ENCODE assay signal across 1 cellular context in the genomic region with DNA sequence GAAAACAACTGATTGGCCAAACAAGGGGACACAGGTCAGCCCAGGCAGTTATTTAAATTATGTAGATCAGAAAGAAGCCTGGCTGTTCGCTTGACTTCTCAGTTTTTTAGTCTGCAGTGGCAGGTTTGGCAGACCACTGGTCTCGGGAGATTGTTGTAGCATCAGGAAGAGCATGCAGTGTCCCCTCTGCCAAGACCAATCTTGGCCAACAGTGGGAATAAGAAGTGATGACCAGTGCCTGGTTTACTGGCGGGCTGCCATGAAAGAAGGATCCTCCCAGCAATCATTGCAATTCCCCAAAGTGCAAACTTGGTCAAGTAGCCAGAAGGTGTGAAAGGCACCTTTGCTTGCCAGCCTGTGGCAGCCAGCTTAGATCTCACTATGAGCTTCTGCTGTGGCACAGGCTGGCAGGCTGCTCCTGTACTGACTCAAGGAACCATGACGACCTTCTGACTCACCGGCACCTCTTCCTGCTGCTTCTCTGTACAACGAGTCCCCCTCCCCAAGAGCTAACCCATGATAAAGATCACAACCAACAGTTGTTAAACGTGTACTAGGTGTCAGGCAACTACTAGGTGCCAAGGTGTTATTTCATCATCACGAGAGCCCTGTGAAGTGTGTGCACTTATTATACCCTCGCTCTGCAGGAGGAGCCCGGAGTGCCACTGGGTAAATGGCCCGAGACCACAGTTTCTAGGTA.
A peak's percentile ranks its signal among the peaks of the same experiment; 100 is the strongest.
TF ChIP-seq lines count a peak whose summit lies in the region.

No MANE protein-coding gene starts in this region.

TF ChIP-seq in HepG2, 621 proteins besides CTCF, POLR2A, EP300 and RAD21:
- TF ChIP-seq, protein P1, sequence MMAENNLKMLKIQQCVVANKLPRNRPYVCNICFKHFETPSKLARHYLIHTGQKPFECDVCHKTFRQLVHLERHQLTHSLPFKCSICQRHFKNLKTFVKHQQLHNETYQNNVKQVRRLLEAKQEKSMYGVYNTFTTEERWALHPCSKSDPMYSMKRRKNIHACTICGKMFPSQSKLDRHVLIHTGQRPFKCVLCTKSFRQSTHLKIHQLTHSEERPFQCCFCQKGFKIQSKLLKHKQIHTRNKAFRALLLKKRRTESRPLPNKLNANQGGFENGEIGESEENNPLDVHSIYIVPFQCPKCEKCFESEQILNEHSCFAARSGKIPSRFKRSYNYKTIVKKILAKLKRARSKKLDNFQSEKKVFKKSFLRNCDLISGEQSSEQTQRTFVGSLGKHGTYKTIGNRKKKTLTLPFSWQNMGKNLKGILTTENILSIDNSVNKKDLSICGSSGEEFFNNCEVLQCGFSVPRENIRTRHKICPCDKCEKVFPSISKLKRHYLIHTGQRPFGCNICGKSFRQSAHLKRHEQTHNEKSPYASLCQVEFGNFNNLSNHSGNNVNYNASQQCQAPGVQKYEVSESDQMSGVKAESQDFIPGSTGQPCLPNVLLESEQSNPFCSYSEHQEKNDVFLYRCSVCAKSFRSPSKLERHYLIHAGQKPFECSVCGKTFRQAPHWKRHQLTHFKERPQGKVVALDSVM (CRISPR knock-in tag; IDR thresholded peaks at IDR 0.05) = no peak
- TF ChIP-seq MED13 (CRISPR knock-in tag; IDR thresholded peaks at IDR 0.05) (no peak), CEBPB (IDR thresholded peaks at IDR 0.05; ENCODE audit: borderline replicate concordance, low read depth, low read length) (peak; percentile 47; the same call in 1 of the 2 replicates), ZNF350 (CRISPR knock-in tag; IDR thresholded peaks at IDR 0.05; ENCODE audit: borderline replicate concordance, low read depth) (no peak), TBX2 (CRISPR knock-in tag; IDR thresholded peaks at IDR 0.05; ENCODE audit: borderline replicate concordance) (no peak)
